19 cellular contexts compared by ENCODE assay signal in genomic region chr1:5757177-5757820, GRCh38.
DNase-seq lines count a peak whose midpoint lies in the region; ATAC-seq, FAIRE-seq and TF ChIP-seq lines count a peak whose summit lies in the region.
"Had no signal": no experiment of that assay in that cellular context is flagged by ENCODE, and none has a peak within 500 bp of the region (broad histone marks: within the 10 kb centered on the region; RNA-seq: fewer than 3 reads in every experiment).

No MANE protein-coding gene starts in this region.

- peaks cover 11% of the 10 kb centered on the region in 2 donors for H3K27me3 Mint-ChIP-seq in natural killer cell treated with Interleukin-12 subunit alpha and Interleukin-12 subunit beta and Interleukin-15 and Interleukin-18, amount 100 ng/mL, for 72 hours
- H3K27me3 Mint-ChIP-seq in natural killer cell (ENCODE audit: low read depth in 2 of 2) (peaks cover 10 to 25% of the 10 kb centered on the region in 2 donors), neural progenitor cell (ENCODE audit: insufficient read depth, low read depth) (peaks cover 12% of the 10 kb centered on the region), T-helper 17 cell (peaks cover 42% of the 10 kb centered on the region)
- peaks cover 42 to 53% of the 10 kb centered on the region in 2 donors for H3K27me3 Mint-ChIP-seq in effector memory CD8-positive, alpha-beta T cell
- H3K27me3 Mint-ChIP-seq: IgD-negative memory B cell had no signal

- H2BK120ac ChIP-seq in H1 (replicated peaks; ENCODE audit: low read depth, low read length) = no peak overlapping the region

- no peaks in the 10 kb centered on the region for H3K79me1 ChIP-seq in H1 (ENCODE audit: low read depth, low read length)

- no peak for TF ChIP-seq CTCF in natural killer cell (IDR thresholded peaks at IDR 0.05)
- no peak for TF ChIP-seq CTCF in H1 (IDR thresholded peaks at IDR 0.05; ENCODE audit: control extremely low read depth in 1 of 3, insufficient read depth in 1 of 3, low read depth in 1 of 3, low read length in 3 of 3)
- no peak for TF ChIP-seq CTCF in neural progenitor cell (IDR thresholded peaks at IDR 0.05)
- no peak for TF ChIP-seq CTCF in GM13977 (IDR thresholded peaks at IDR 0.05; ENCODE audit: extremely low read depth, insufficient read depth, missing control alignments)

- H2AFZ ChIP-seq in H1 (ENCODE audit: low read length) (no peak overlapping the region), neural progenitor cell (replicated peaks) (no peak overlapping the region)
- H2AFZ ChIP-seq: GM23338 had no signal

- in situ Hi-C loops in GM13977 (cut with MboI; ENCODE audit: low pct_unique_long_range_greater_than_20kb, low sequenced_read_pairs, unreplicated experiment) = no loop called here

- H2BK15ac ChIP-seq in H1 (ENCODE audit: low read length) = 0 out of 2 replicates have a peak overlapping the region, but pooled peaks have one; percentile 16

- no peak overlapping the region for H3K4me3 Mint-ChIP-seq in natural killer cell treated with Interleukin-12 subunit alpha and Interleukin-12 subunit beta and Interleukin-15 and Interleukin-18, amount 100 ng/mL, for 72 hours
- H3K4me3 Mint-ChIP-seq in natural killer cell (no peak overlapping the region), neural progenitor cell (no peak overlapping the region), T-helper 17 cell (no peak overlapping the region)
- no peak overlapping the region for H3K4me3 Mint-ChIP-seq in effector memory CD8-positive, alpha-beta T cell
- H3K4me3 Mint-ChIP-seq: B cell; CD4-positive, CD25-positive, alpha-beta regulatory T cell; GM23338; IgD-negative memory B cell had no signal

- H3K56ac ChIP-seq in H1 (replicated peaks; ENCODE audit: insufficient read length, low read depth, low read length) = no peak overlapping the region

- no peak overlapping the region for H3K27ac Mint-ChIP-seq in natural killer cell treated with Interleukin-12 subunit alpha and Interleukin-12 subunit beta and Interleukin-15 and Interleukin-18, amount 100 ng/mL, for 72 hours
- H3K27ac Mint-ChIP-seq in natural killer cell (no peak overlapping the region), neural progenitor cell (peak overlapping the region; percentile 16), T-helper 17 cell (no peak overlapping the region)
- no peak overlapping the region for H3K27ac Mint-ChIP-seq in effector memory CD8-positive, alpha-beta T cell
- H3K27ac Mint-ChIP-seq: B cell; CD4-positive, CD25-positive, alpha-beta regulatory T cell; GM23338 had no signal

- H2BK5ac ChIP-seq in H1 (ENCODE audit: low read depth, low read length) = 0 out of 2 replicates have a peak overlapping the region, but pooled peaks have one; percentile 35

- H3K36me3 ChIP-seq in H1 (ENCODE audit: control insufficient read depth in 2 of 4, insufficient read depth in 4 of 4, low read length in 3 of 4) = no peaks in the 10 kb centered on the region
- H3K36me3 ChIP-seq in neural progenitor cell = no peaks in the 10 kb centered on the region
- H3K36me3 ChIP-seq in aorta (ENCODE audit: control insufficient read depth in 1 of 2, insufficient read depth in 2 of 2, low read length in 1 of 2) = no peaks in the 10 kb centered on the region
- H3K36me3 ChIP-seq: Peyer's patch, SJSA1 had no signal

- WGBS in H1 (ENCODE audit: extremely low coverage in 1 of 2, insufficient coverage in 1 of 2, insufficient read length in 1 of 2, insufficient replicate concordance in 2 of 2, low coverage in 1 of 2, low lambda C conversion rate in 2 of 2, missing lambda C conversion rate in 1 of 2), 2 experiments = 91% methylated on average over 19 of the region's 19 CpGs; no CpG with 5 or more reads in 1 of the 2 experiments
- 43 to 44% methylated on average over 19 of the region's 19 CpGs for WGBS in aorta, 2 donors

- H3K4me1 ChIP-seq in H1 (replicated peaks in 1 of 4; ENCODE audit: control insufficient read depth in 3 of 4, insufficient read depth in 4 of 4, low read length in 3 of 4) (peaks cover 2 to 4% (median 3%) of the 10 kb centered on the region in 4 experiments; a peak in 4 of 7 replicates), neural progenitor cell (peaks cover 4% of the 10 kb centered on the region), aorta (ENCODE audit: control insufficient read depth in 1 of 2, insufficient read depth in 2 of 2, low read length in 2 of 2) (no peaks in the 10 kb centered on the region)
- H3K4me1 ChIP-seq: A549, Peyer's patch, SJSA1 had no signal

- H3K23me2 ChIP-seq in H1 (ENCODE audit: low read depth, low read length) = no peaks in the 10 kb centered on the region

- CTCF ChIA-PET in H1 (lab: Charles Lee; ENCODE audit: partially characterized antibody) = interaction anchor here (0.8 to 3.3 kb wide), 2 partner anchors 12 to 14 kb away, joined by 3 to 21 read pairs; no protein-coding TSS in a partner anchor

- H2AK5ac ChIP-seq in H1 (ENCODE audit: low read depth, low read length) = no peak overlapping the region

- H3K36me3 Mint-ChIP-seq in natural killer cell treated with Interleukin-12 subunit alpha and Interleukin-12 subunit beta and Interleukin-15 and Interleukin-18, amount 100 ng/mL, for 72 hours = no peaks in the 10 kb centered on the region
- H3K36me3 Mint-ChIP-seq in natural killer cell (no peaks in the 10 kb centered on the region), neural progenitor cell (no peaks in the 10 kb centered on the region), T-helper 17 cell (ENCODE audit: low read depth) (no peaks in the 10 kb centered on the region)
- no peaks in the 10 kb centered on the region for H3K36me3 Mint-ChIP-seq in effector memory CD8-positive, alpha-beta T cell (ENCODE audit: insufficient read depth)
- H3K36me3 Mint-ChIP-seq: CD4-positive, CD25-positive, alpha-beta regulatory T cell; IgD-negative memory B cell had no signal

- no peaks in the 10 kb centered on the region for H3K79me2 ChIP-seq in H1 (ENCODE audit: control insufficient read depth in 1 of 2, insufficient read depth in 2 of 2, low read length in 2 of 2)
- no peaks in the 10 kb centered on the region for H3K79me2 ChIP-seq in neural progenitor cell (ENCODE audit: low read depth)

- H3K9me3 Mint-ChIP-seq in natural killer cell treated with Interleukin-12 subunit alpha and Interleukin-12 subunit beta and Interleukin-15 and Interleukin-18, amount 100 ng/mL, for 72 hours = no peaks in the 10 kb centered on the region
- H3K9me3 Mint-ChIP-seq in natural killer cell = no peaks in the 10 kb centered on the region
- peaks cover 3% of the 10 kb centered on the region for H3K9me3 Mint-ChIP-seq in neural progenitor cell
- H3K9me3 Mint-ChIP-seq in effector memory CD8-positive, alpha-beta T cell = peaks cover 0 to 2% of the 10 kb centered on the region in 2 donors

- no peak overlapping the region for H3K4me3 ChIP-seq in H1 (ENCODE audit: extremely low read depth in 1 of 4, insufficient read depth in 2 of 4, low read depth in 3 of 4, low read length in 4 of 4)
- no peak overlapping the region for H3K4me3 ChIP-seq in neural progenitor cell
- no peak overlapping the region for H3K4me3 ChIP-seq in aorta (ENCODE audit: low read length in 2 of 2)
- H3K4me3 ChIP-seq: A549, GM23338, Peyer's patch, SJSA1 had no signal

- no peak overlapping the region for H4K5ac ChIP-seq in H1 (ENCODE audit: insufficient read length, low read depth, low read length)

- POLR2A ChIA-PET in H1 (lab: Charles Lee; ENCODE audit: partially characterized antibody) = no interaction called here

- TF ChIP-seq EP300 in H1 (IDR thresholded peaks at IDR 0.05; ENCODE audit: borderline replicate concordance in 1 of 2, low read depth in 2 of 2, low read length in 2 of 2) = no peak

- H3K9ac ChIP-seq in H1 (replicated peaks in 1 of 4; ENCODE audit: extremely low read depth in 1 of 4, low read depth in 3 of 4, low read length in 3 of 4) (no peak overlapping the region), neural progenitor cell (no peak overlapping the region)

- peak; percentile 10 for DNase-seq in natural killer cell treated with Interleukin-12 subunit alpha and Interleukin-12 subunit beta and Interleukin-15 and Interleukin-18, amount 100 ng/mL, for 72 hours (ENCODE audit: low spot score)
- DNase-seq in natural killer cell (no peak), H1 (ENCODE audit: low read depth in 1 of 2, low spot score in 2 of 2) (no peak), neural progenitor cell (ENCODE audit: low spot score) (no peak), aorta (peak; percentile 36 to 67), T-helper 17 cell (no peak), GM13977 (ENCODE audit: low spot score) (no peak)
- no peak for DNase-seq in effector memory CD8-positive, alpha-beta T cell
- DNase-seq: CD4-positive, CD25-positive, alpha-beta regulatory T cell; NCI-H1694; NCI-H2081; NCI-H2171; NCI-H526; Peyer's patch had no signal

- no peak for TF ChIP-seq POLR2A in H1 (IDR thresholded peaks at IDR 0.05; ENCODE audit: control extremely low read depth in 1 of 2, low read depth in 2 of 2, low read length in 2 of 2)

- H4K8ac ChIP-seq in H1 (ENCODE audit: extremely low read depth, insufficient read depth, low read length) = no peak overlapping the region; the same call in 1 of the 2 replicates

- no peak overlapping the region for H3K23ac ChIP-seq in H1 (ENCODE audit: insufficient read length)

- H4K20me1 ChIP-seq in H1 (replicated peaks in 1 of 2; ENCODE audit: control insufficient read depth in 1 of 2, insufficient read depth in 2 of 2, low read length in 2 of 2) = no peaks in the 10 kb centered on the region
- no peaks in the 10 kb centered on the region for H4K20me1 ChIP-seq in neural progenitor cell (ENCODE audit: low read depth)

- H2BK12ac ChIP-seq in H1 (ENCODE audit: low read depth, low read length) = 0 out of 2 replicates have a peak overlapping the region, but pooled peaks have one; percentile 1

- FAIRE-seq in H1 (lab: Jason Lieb, UNC) = no peak
- FAIRE-seq: A549 had no signal

- H3K9me3 ChIP-seq in H1 (ENCODE audit: insufficient read depth in 2 of 2, low read depth in 1 of 2, low read length in 1 of 2) (no peaks in the 10 kb centered on the region; a peak in 1 of 4 replicates), neural progenitor cell (ENCODE audit: low read depth) (no peaks in the 10 kb centered on the region), aorta (ENCODE audit: control insufficient read depth, low read length) (no peaks in the 10 kb centered on the region), T-helper 17 cell (ENCODE audit: control insufficient read depth, low read length, poor library complexity, severe bottlenecking) (no peaks in the 10 kb centered on the region)
- H3K9me3 ChIP-seq: A549, Peyer's patch, SJSA1 had no signal

- TF ChIP-seq RAD21 in H1 (IDR thresholded peaks at IDR 0.05 in 1 of 2, conservative IDR thresholded peaks at IDR 0.05 in 1 of 2; ENCODE audit: low read depth in 2 of 2, low read length in 2 of 2) = no peak

- H3K27me3 ChIP-seq in H1 (replicated peaks in 1 of 4; ENCODE audit: control insufficient read depth in 3 of 4, extremely low read depth in 1 of 4, insufficient read depth in 3 of 4, low read length in 3 of 4) = no peaks in the 10 kb centered on the region
- H3K27me3 ChIP-seq in neural progenitor cell = no peaks in the 10 kb centered on the region
- H3K27me3 ChIP-seq in aorta (ENCODE audit: control insufficient read depth in 1 of 2, insufficient read depth in 2 of 2, low read length in 1 of 2) = no peaks in the 10 kb centered on the region
- H3K27me3 ChIP-seq: Peyer's patch had no signal

- H3K14ac ChIP-seq in H1 (ENCODE audit: insufficient read length) = no peak overlapping the region

- H4K91ac ChIP-seq in H1 (replicated peaks; ENCODE audit: insufficient read length, low read length) = no peak overlapping the region

- H3K27ac ChIP-seq in H1 (ENCODE audit: low read depth, low read length) = no peak overlapping the region
- H3K27ac ChIP-seq in neural progenitor cell = no peak overlapping the region
- H3K27ac ChIP-seq in aorta (ENCODE audit: low read depth in 1 of 2, low read length in 2 of 2) = no peak overlapping the region
- H3K27ac ChIP-seq: A549, Peyer's patch, SJSA1 had no signal

- no peak overlapping the region for H3K18ac ChIP-seq in H1 (ENCODE audit: extremely low read depth, low read length)

- no peaks in the 10 kb centered on the region for H3F3A ChIP-seq in neural progenitor cell (ENCODE audit: low read depth)

- H2BK20ac ChIP-seq in H1 (ENCODE audit: low read length) = no peak overlapping the region

- H3K4me1 Mint-ChIP-seq in natural killer cell treated with Interleukin-12 subunit alpha and Interleukin-12 subunit beta and Interleukin-15 and Interleukin-18, amount 100 ng/mL, for 72 hours (ENCODE audit: low read depth in 2 of 2) = no peaks in the 10 kb centered on the region
- no peaks in the 10 kb centered on the region for H3K4me1 Mint-ChIP-seq in natural killer cell
- peaks cover 26% of the 10 kb centered on the region for H3K4me1 Mint-ChIP-seq in neural progenitor cell
- H3K4me1 Mint-ChIP-seq in effector memory CD8-positive, alpha-beta T cell (ENCODE audit: low read depth in 2 of 2) = peaks cover 0 to 5% of the 10 kb centered on the region in 2 donors
- no peaks in the 10 kb centered on the region for H3K4me1 Mint-ChIP-seq in T-helper 17 cell
- H3K4me1 Mint-ChIP-seq: B cell; CD4-positive, CD25-positive, alpha-beta regulatory T cell; IgD-negative memory B cell had no signal

- ATAC-seq in natural killer cell treated with Interleukin-12 subunit alpha and Interleukin-12 subunit beta and Interleukin-15 and Interleukin-18, amount 100 ng/mL, for 72 hours = no peak
- ATAC-seq in natural killer cell = no peak
- ATAC-seq in aorta (ENCODE audit: low FRiP score) = no peak
- ATAC-seq in effector memory CD8-positive, alpha-beta T cell (replicated peaks) = no peak
- no peak for ATAC-seq in T-helper 17 cell
- ATAC-seq: A549, GM23338 had no signal

- no peak overlapping the region for H3K4me2 ChIP-seq in H1 (ENCODE audit: insufficient read depth in 1 of 2, low read depth in 2 of 2, low read length in 2 of 2)
- H3K4me2 ChIP-seq in neural progenitor cell = no peak overlapping the region
- H3K4me2 ChIP-seq: A549, GM23338 had no signal

- H3K4ac ChIP-seq in H1 (replicated peaks; ENCODE audit: insufficient read length, low read depth, low read length) = no peak overlapping the region

- intact Hi-C loops in natural killer cell (cut with micrococcal nuclease) (no loop called here), aorta (cut with DNase I) (no loop called here)

Comparison
In these comparisons a context has a peak if more than half of its experiments do, and no peak if none do; other contexts are left out.
1. DNase-seq: peak in natural killer cell treated with Interleukin-12 subunit alpha and Interleukin-12 subunit beta and Interleukin-15 and Interleukin-18, amount 100 ng/mL, for 72 hours (single experiment) and aorta (2 of 2); none in natural killer cell (single experiment), H1 (0 of 2), neural progenitor cell (single experiment), effector memory CD8-positive, alpha-beta T cell (0 of 3), T-helper 17 cell (0 of 3) and GM13977 (single experiment).